Comparison of ENCODE assay signal across 10 cellular contexts in genomic region chr20:30168025-30168799, GRCh38.
A peak's percentile ranks its signal among the peaks of the same experiment; 100 is the strongest.
DNase-seq lines count a peak whose midpoint lies in the region; ATAC-seq and TF ChIP-seq lines count a peak whose summit lies in the region.
"Had no signal": no experiment of that assay in that cellular context is flagged by ENCODE, and none has a peak within 500 bp of the region (broad histone marks: within the 10 kb centered on the region; RNA-seq: fewer than 3 reads in every experiment).

No MANE protein-coding gene starts in this region.

- peak; percentile 35 for DNase-seq in activated CD4-positive, alpha-beta T cell treated with anti-CD3 and anti-CD28 coated beads for 1 hour
- no peak for DNase-seq in activated CD4-positive, alpha-beta T cell treated with anti-CD3 and anti-CD28 coated beads, Interleukin-2, amount 50 U/mL, for 4 hours
- DNase-seq in activated T-cell treated with anti-CD3 and anti-CD28 coated beads, Interleukin-2, amount 50 U/mL, for 72 hours, result peak; percentile 1 to 22
- DNase-seq in mucosa of descending colon (peak in 2 of 3 donors; percentile 30 to 37), SW480 (ENCODE audit: low spot score) (no peak), SKM-1 treated with dmso at 0.1 percent for 144 hours (lab: John Stamatoyannopoulos, UW; ENCODE audit: unreplicated experiment) (no peak)
- peak; percentile 3 for DNase-seq in stimulated activated naive B cell treated with anti-CD40 and anti-IgM and Interleukin-4, amounts not matched to agents 10 μg/mL and 1 μg/mL and 100 μg/mL, for 72 hours
- DNase-seq in effector CD4-positive, alpha-beta T cell, result no peak
- DNase-seq: EL had no signal

- intact Hi-C loops in mucosa of descending colon (cut with DNase I, micrococcal nuclease), result no loop called here

- no peaks in the 10 kb centered on the region for H3K9me3 ChIP-seq in mucosa of descending colon

- peaks cover 6 to 18% of the 10 kb centered on the region in 2 donors for H3K9me3 Mint-ChIP-seq in activated T-cell treated with anti-CD3 and anti-CD28 coated beads, Interleukin-2, amount 50 U/mL, for 72 hours
- H3K9me3 Mint-ChIP-seq in stimulated activated naive B cell treated with anti-CD40 and anti-IgM and Interleukin-4, amounts not matched to agents 10 μg/mL and 1 μg/mL and 100 μg/mL, for 72 hours, result peaks cover 0 to 1% of the 10 kb centered on the region in 2 donors

- no peak for TF ChIP-seq CTCF in mucosa of descending colon (IDR thresholded peaks at IDR 0.05)

- H3K4me1 Mint-ChIP-seq in activated T-cell treated with anti-CD3 and anti-CD28 coated beads, Interleukin-2, amount 50 U/mL, for 72 hours (ENCODE audit: low read depth), result peaks cover 35% of the 10 kb centered on the region
- peaks cover 0 to 2% of the 10 kb centered on the region in 2 donors for H3K4me1 Mint-ChIP-seq in stimulated activated naive B cell treated with anti-CD40 and anti-IgM and Interleukin-4, amounts not matched to agents 10 μg/mL and 1 μg/mL and 100 μg/mL, for 72 hours

- peaks cover 5 to 36% of the 10 kb centered on the region in 2 donors for H3K36me3 Mint-ChIP-seq in activated T-cell treated with anti-CD3 and anti-CD28 coated beads, Interleukin-2, amount 50 U/mL, for 72 hours (ENCODE audit: insufficient read depth in 2 of 2)
- no peaks in the 10 kb centered on the region for H3K36me3 Mint-ChIP-seq in stimulated activated naive B cell treated with anti-CD40 and anti-IgM and Interleukin-4, amounts not matched to agents 10 μg/mL and 1 μg/mL and 100 μg/mL, for 72 hours

- no peak overlapping the region for H3K27ac Mint-ChIP-seq in activated T-cell treated with anti-CD3 and anti-CD28 coated beads, Interleukin-2, amount 50 U/mL, for 72 hours
- H3K27ac Mint-ChIP-seq in stimulated activated naive B cell treated with anti-CD40 and anti-IgM and Interleukin-4, amounts not matched to agents 10 μg/mL and 1 μg/mL and 100 μg/mL, for 72 hours, result no peak overlapping the region

- H3K4me1 ChIP-seq in mucosa of descending colon (ENCODE audit: low read depth), result no peaks in the 10 kb centered on the region

- peak overlapping the region in 1 of 2 donors; percentile 43 for H3K4me3 Mint-ChIP-seq in activated T-cell treated with anti-CD3 and anti-CD28 coated beads, Interleukin-2, amount 50 U/mL, for 72 hours
- peak overlapping the region; percentile 28 to 66 for H3K4me3 Mint-ChIP-seq in stimulated activated naive B cell treated with anti-CD40 and anti-IgM and Interleukin-4, amounts not matched to agents 10 μg/mL and 1 μg/mL and 100 μg/mL, for 72 hours

- peak in 1 of 2 donors; percentile 40 for ATAC-seq in activated T-cell treated with anti-CD3 and anti-CD28 coated beads, Interleukin-2, amount 50 U/mL, for 72 hours (replicated peaks in 1 of 2)
- no peak for ATAC-seq in mucosa of descending colon
- ATAC-seq in stimulated activated naive B cell treated with anti-CD40 and anti-IgM and Interleukin-4, amounts not matched to agents 10 μg/mL and 1 μg/mL and 100 μg/mL, for 72 hours (replicated peaks), result peak; percentile 42 to 57
- ATAC-seq: HCT116 had no signal

- no peaks in the 10 kb centered on the region for H3K27me3 Mint-ChIP-seq in activated T-cell treated with anti-CD3 and anti-CD28 coated beads, Interleukin-2, amount 50 U/mL, for 72 hours (ENCODE audit: low read depth)
- H3K27me3 Mint-ChIP-seq in stimulated activated naive B cell treated with anti-CD40 and anti-IgM and Interleukin-4, amounts not matched to agents 10 μg/mL and 1 μg/mL and 100 μg/mL, for 72 hours, result no peaks in the 10 kb centered on the region

- H3K4me3 ChIP-seq in mucosa of descending colon, result no peak overlapping the region

- no peaks in the 10 kb centered on the region for H3K36me3 ChIP-seq in mucosa of descending colon (ENCODE audit: low read depth)

Comparison
In these comparisons a context has a peak if more than half of its experiments do, and no peak if none do; other contexts are left out.
1. DNase-seq: peak in activated CD4-positive, alpha-beta T cell treated with anti-CD3 and anti-CD28 coated beads for 1 hour (single experiment), activated T-cell treated with anti-CD3 and anti-CD28 coated beads, Interleukin-2, amount 50 U/mL, for 72 hours (2 of 2), mucosa of descending colon (2 of 3) and stimulated activated naive B cell treated with anti-CD40 and anti-IgM and Interleukin-4, amounts not matched to agents 10 μg/mL and 1 μg/mL and 100 μg/mL, for 72 hours (single experiment); none in activated CD4-positive, alpha-beta T cell treated with anti-CD3 and anti-CD28 coated beads, Interleukin-2, amount 50 U/mL, for 4 hours (0 of 2), SW480 (single experiment), SKM-1 treated with dmso at 0.1 percent for 144 hours (single experiment) and effector CD4-positive, alpha-beta T cell (single experiment).